In genomic region chr5:34484190-34484589, GRCh38 we compare ENCODE assay signal across 26 cellular contexts.
DNase-seq lines count a peak whose midpoint lies in the region; ATAC-seq and TF ChIP-seq lines count a peak whose summit lies in the region.
"Had no signal": no experiment of that assay in that cellular context is flagged by ENCODE, and none has a peak within 500 bp of the region (broad histone marks: within the 10 kb centered on the region; RNA-seq: fewer than 3 reads in every experiment).

No MANE protein-coding gene starts in this region.

- H3F3A ChIP-seq in GM23248 (ENCODE audit: insufficient read depth) = peaks cover 26% of the 10 kb centered on the region

- no peaks in the 10 kb centered on the region for H4K20me1 ChIP-seq in GM23248 (ENCODE audit: insufficient read depth)

- H3K36me3 ChIP-seq in GM23248 (ENCODE audit: low read depth) (no peaks in the 10 kb centered on the region), lower lobe of right lung (no peaks in the 10 kb centered on the region)
- H3K36me3 ChIP-seq: heart right ventricle, left lung, SJCRH30, suprapubic skin, vagina had no signal

- in situ Hi-C loops in GM23248 (cut with MboI) = no loop called here

- ATAC-seq in lower lobe of right lung (no peak), HG03196 (IDR thresholded peaks at IDR 0.05; ENCODE audit: unreplicated experiment) (no peak), GM19351 (IDR thresholded peaks at IDR 0.05; ENCODE audit: unreplicated experiment) (no peak)
- ATAC-seq: activated CD8-positive, alpha-beta T cell treated with anti-CD3 and anti-CD28 coated beads for 36 hours; foreskin keratinocyte; heart right ventricle; naive thymus-derived CD8-positive, alpha-beta T cell; stimulated activated effector memory CD8-positive, alpha-beta T cell treated with anti-CD3 and anti-CD28 coated beads, Interleukin-12 subunit alpha, Interleukin-12 subunit beta, amount 100 ng/mL, for 72 hours; T-cell had no signal

- H3K9me3 ChIP-seq in GM23248 (ENCODE audit: low read depth) (no peaks in the 10 kb centered on the region), lower lobe of right lung (no peaks in the 10 kb centered on the region)
- H3K9me3 ChIP-seq: left lung, SJCRH30, suprapubic skin, vagina had no signal

- DNase-seq in GM23248 (no peak), NCI-H146 treated with DMSO at 0.1 percent for 48 hours (lab: John Stamatoyannopoulos, UW; ENCODE audit: unreplicated experiment) (peak; percentile 14), lower lobe of right lung (no peak), posterior cingulate gyrus (no peak), NCI-H82 (lab: John Stamatoyannopoulos, UW) (no peak)
- DNase-seq: activated CD4-positive, CD25-positive, alpha-beta regulatory T cell treated with anti-CD3 and anti-CD28 coated beads, Interleukin-2, amount 50 U/mL, for 72 hours; activated CD8-positive, alpha-beta T cell treated with anti-CD3 and anti-CD28 coated beads for 36 hours; activated naive CD8-positive, alpha-beta T cell treated with anti-CD3 and anti-CD28 coated beads for 36 hours; Calu3; effector CD4-positive, alpha-beta T cell; foreskin keratinocyte; heart right ventricle; KG1; left lung; naive thymus-derived CD8-positive, alpha-beta T cell; NCI-H1436 treated with DMSO at 0.1 percent for 48 hours; NCI-H446; NK-92 treated with Interleukin-12 subunit alpha and Interleukin-12 subunit beta, amount 100 ng/mL, for 24 hours; T-cell had no signal

- intact Hi-C loops in lower lobe of right lung (cut with DNase I) = loop anchor here (10.0 kb wide), 1 partner anchor 51 kb away; no protein-coding TSS in a partner anchor
- intact Hi-C loops in posterior cingulate gyrus (cut with DNase I) = no loop called here

- no peak overlapping the region for H3K9ac ChIP-seq in GM23248

- H3K4me3 ChIP-seq in GM23248 (no peak overlapping the region), lower lobe of right lung (no peak overlapping the region)
- H3K4me3 ChIP-seq: heart right ventricle, left lung, SJCRH30, suprapubic skin, vagina had no signal

- H3K4me2 ChIP-seq in GM23248 (ENCODE audit: unreplicated experiment) = no peak overlapping the region

- H3K27me3 ChIP-seq in GM23248 (replicated peaks; ENCODE audit: insufficient read depth) (no peaks in the 10 kb centered on the region), lower lobe of right lung (ENCODE audit: low read depth) (no peaks in the 10 kb centered on the region)
- H3K27me3 ChIP-seq: left lung, SJCRH30, suprapubic skin, vagina had no signal

- no peaks in the 10 kb centered on the region for H3K79me2 ChIP-seq in GM23248 (ENCODE audit: insufficient read depth)

- no peak overlapping the region for H2AFZ ChIP-seq in GM23248

- no peaks in the 10 kb centered on the region for H3K9me2 ChIP-seq in GM23248 (ENCODE audit: insufficient read depth)

- peaks cover 42% of the 10 kb centered on the region for H3K4me1 ChIP-seq in GM23248 (ENCODE audit: insufficient read depth)
- peaks cover 22% of the 10 kb centered on the region for H3K4me1 ChIP-seq in lower lobe of right lung
- H3K4me1 ChIP-seq: foreskin keratinocyte had no signal

- H3K27ac ChIP-seq in GM23248 (0 out of 2 replicates have a peak overlapping the region, but pooled peaks have one; percentile 23), angular gyrus (ENCODE audit: low read depth, low read length) (peak overlapping the region; percentile 72), lower lobe of right lung (peak overlapping the region; percentile 25)
- H3K27ac ChIP-seq: foreskin keratinocyte, heart right ventricle, left lung, SJCRH30, suprapubic skin, vagina had no signal

- TF ChIP-seq CTCF in lower lobe of right lung (IDR thresholded peaks at IDR 0.05) = no peak
